Comparison of ENCODE assay signal across 1 cellular context in the genomic region with DNA sequence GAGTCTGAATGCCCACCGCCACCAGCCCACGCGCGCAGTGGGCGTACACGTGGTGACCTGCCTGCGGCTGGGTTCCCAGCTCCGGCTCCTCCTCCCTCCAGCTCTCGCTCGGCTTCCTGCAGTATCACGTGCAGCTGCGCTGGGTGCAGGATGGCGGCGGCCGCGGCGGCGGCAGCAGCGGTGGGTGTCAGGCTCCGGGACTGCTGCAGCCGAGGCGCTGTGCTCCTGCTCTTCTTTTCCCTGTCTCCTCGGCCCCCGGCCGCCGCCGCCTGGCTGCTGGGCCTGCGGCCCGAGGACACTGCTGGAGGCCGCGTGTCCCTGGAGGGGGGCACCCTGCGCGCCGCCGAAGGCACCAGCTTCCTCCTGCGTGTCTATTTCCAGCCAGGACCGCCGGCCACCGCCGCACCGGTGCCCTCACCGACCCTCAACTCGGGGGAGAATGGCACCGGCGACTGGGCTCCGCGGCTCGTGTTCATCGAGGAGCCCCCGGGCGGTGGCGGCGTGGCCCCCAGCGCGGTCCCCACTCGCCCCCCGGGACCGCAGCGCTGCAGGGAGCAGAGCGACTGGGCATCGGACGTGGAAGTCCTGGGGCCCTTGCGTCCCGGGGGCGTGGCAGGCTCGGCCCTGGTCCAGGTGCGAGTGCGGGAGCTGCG.
A peak's percentile ranks its signal among the peaks of the same experiment; 100 is the strongest.
TF ChIP-seq lines count a peak whose summit lies in the region.

Gene CNNM1, plus strand, starts transcription at position 119 of the 653 bp plus-strand sequence. Its CDS starts 32 bp downstream, at position 151.

TF ChIP-seq in H1, 55 proteins besides CTCF, POLR2A, EP300 and RAD21 (continued from another document):
- TF ChIP-seq E2F6 (IDR thresholded peaks at IDR 0.05) (peak; percentile 87), TCF12 (IDR thresholded peaks at IDR 0.05; ENCODE audit: low read depth, low read length) (no peak), TAF1 (IDR thresholded peaks at IDR 0.05; ENCODE audit: low read depth, low read length) (0 out of 2 replicates have a peak, but pooled peaks have one; percentile 43), PHF8 (conservative IDR thresholded peaks at IDR 0.05; ENCODE audit: low read depth, low read length) (0 out of 2 replicates have a peak, but pooled peaks have one; percentile 24), KDM5A (IDR thresholded peaks at IDR 0.05; ENCODE audit: low read length) (no peak), SIRT6 (IDR thresholded peaks at IDR 0.05; ENCODE audit: low read length) (no peak), GTF2F1 (IDR thresholded peaks at IDR 0.05; ENCODE audit: borderline replicate concordance, low read depth, low read length) (no peak), KDM4A (IDR thresholded peaks at IDR 0.05; ENCODE audit: low read depth, low read length, severe bottlenecking) (peak; percentile 92), JUN (IDR thresholded peaks at IDR 0.05; ENCODE audit: low read depth, low read length) (no peak)
- TF ChIP-seq, protein P1, sequence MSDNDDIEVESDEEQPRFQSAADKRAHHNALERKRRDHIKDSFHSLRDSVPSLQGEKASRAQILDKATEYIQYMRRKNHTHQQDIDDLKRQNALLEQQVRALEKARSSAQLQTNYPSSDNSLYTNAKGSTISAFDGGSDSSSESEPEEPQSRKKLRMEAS (IDR thresholded peaks at IDR 0.05) = peak; percentile 92
